ENCODE assay signal across 13 cellular contexts in the genomic region with DNA sequence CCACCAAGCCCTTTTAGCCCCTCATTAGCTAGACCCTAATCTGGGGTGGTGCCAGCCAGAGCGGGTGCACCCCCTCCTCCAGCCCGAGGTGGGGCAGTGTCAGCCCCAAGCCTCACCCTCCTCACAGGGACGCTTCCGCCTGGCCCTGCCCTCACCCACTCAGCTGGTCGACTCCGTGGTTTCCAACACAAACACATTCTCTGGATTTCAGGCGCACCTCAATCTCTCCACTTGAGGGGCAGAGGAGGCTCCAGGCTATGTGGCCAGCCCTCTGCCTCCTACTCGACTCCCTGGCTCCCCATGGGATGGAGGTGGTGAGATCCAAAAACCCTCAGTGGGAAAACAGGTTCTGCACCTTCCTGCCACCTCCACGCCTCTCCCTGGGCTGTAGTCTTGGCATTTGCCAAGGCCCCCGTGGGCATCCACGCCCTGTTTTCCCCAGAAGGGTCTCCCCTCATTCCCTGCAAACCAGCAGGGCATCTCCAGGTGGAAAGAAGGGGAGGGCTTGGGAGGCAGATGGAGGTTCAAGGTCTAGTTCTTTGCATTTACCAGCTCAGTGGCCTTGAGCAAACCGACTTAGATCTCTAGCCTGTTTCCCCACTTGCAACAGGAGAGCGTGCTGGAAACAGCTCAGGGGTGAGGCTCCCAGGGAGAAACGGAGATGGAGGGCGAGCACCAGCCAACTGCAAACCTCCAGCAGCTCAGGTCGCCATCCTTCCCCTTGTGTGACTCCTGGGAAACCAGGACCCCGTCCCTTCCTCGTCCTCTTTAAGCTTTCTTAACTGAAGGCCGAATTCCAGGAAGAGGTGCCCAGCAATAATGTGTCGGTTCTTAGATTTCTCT. TPM values are rescaled to one million over a fixed set of nuclear protein-coding genes. Genes with fewer than 3 reads are reported as not detected.
A peak's percentile ranks its signal among the peaks of the same experiment; 100 is the strongest.
DNase-seq lines count a peak whose midpoint lies in the region; ATAC-seq and TF ChIP-seq lines count a peak whose summit lies in the region.
"Had no signal": no experiment of that assay in that cellular context is flagged by ENCODE, and none has a peak within 500 bp of the region (broad histone marks: within the 10 kb centered on the region; RNA-seq: fewer than 3 reads in every experiment).

No MANE protein-coding gene starts in this region.

- H3K4me1 ChIP-seq in Caco-2 (peaks cover 45% of the 10 kb centered on the region), psoas muscle (peaks cover 43% of the 10 kb centered on the region)

- H3K4me1 Mint-ChIP-seq in Caco-2 (ENCODE audit: low read depth, unreplicated experiment), result peaks cover 48% of the 10 kb centered on the region

- in situ Hi-C loops in GM13976 (cut with MboI; ENCODE audit: low sequenced_read_pairs, unreplicated experiment), result no loop called here

- DNase-seq in Caco-2, result no peak
- DNase-seq in RWPE1 (ENCODE audit: low spot score), result peak; percentile 36
- DNase-seq in Right ventricle myocardium superior, result peak; percentile 61
- DNase-seq in psoas muscle, result peak in 1 of 2 donors; percentile 56
- DNase-seq in GM13976 (ENCODE audit: low spot score), result no peak
- no peak for DNase-seq in GM19240 (ENCODE audit: insufficient read length, low spot score)
- DNase-seq: activated gamma-delta T cell, head of caudate nucleus, NCI-H1694, T-helper 2 cell, testis had no signal

- H3K27ac ChIP-seq in RWPE1 (peak overlapping the region; percentile 52), psoas muscle (peak overlapping the region; percentile 86)

- no peaks in the 10 kb centered on the region for H3K27me3 Mint-ChIP-seq in Caco-2 (ENCODE audit: insufficient read depth, unreplicated experiment)

- no TSS peak for BruUV-seq in Caco-2 (replicated peaks; lab: Mats Ljungman, UMichigan)

- peak overlapping the region; percentile 90 for H3K4me3 Mint-ChIP-seq in Caco-2 (ENCODE audit: unreplicated experiment)

- H3K4me3 ChIP-seq in Caco-2 (ENCODE audit: low read depth, low read length) (peak overlapping the region; percentile 18), psoas muscle (peak overlapping the region; percentile 86)

- H3K36me3 ChIP-seq in Caco-2 (ENCODE audit: control insufficient read depth, insufficient read depth, low read length) (no peaks in the 10 kb centered on the region), psoas muscle (ENCODE audit: insufficient read depth in 1 of 2, low read depth in 1 of 2) (no peaks in the 10 kb centered on the region)

- POLR2A ChIA-PET in Caco-2 (lab: Charles Lee) (no interaction called here), RWPE1 (lab: Yijun Ruan, JAX; ENCODE audit: low non-redundant PET) (interaction anchor here (0.6 to 1.4 kb wide), 4 partner anchors 33 to 74 kb away, joined by 4 to 10 read pairs (median 8); no protein-coding TSS in a partner anchor)

- H3K36me3 Mint-ChIP-seq in Caco-2 (ENCODE audit: insufficient read depth, unreplicated experiment), result peaks cover 23% of the 10 kb centered on the region

- peak overlapping the region; percentile 79 for H3K27ac Mint-ChIP-seq in Caco-2 (ENCODE audit: unreplicated experiment)

- H3K9me3 ChIP-seq in Caco-2 (0 out of 2 replicates have a peak, but pooled peaks cover 4% of the 10 kb centered on the region), psoas muscle (no peaks in the 10 kb centered on the region)
- H3K9me3 ChIP-seq: testis had no signal

- WGBS in psoas muscle, 3 donors, result 21 to 38% (median 26%) methylated on average over 20 of the region's 20 CpGs

- H3K27me3 ChIP-seq in Caco-2 (replicated peaks; ENCODE audit: control insufficient read depth, insufficient read depth, low read length) (no peaks in the 10 kb centered on the region), psoas muscle (ENCODE audit: insufficient read depth in 3 of 3, low read length in 2 of 3) (no peaks in the 10 kb centered on the region)
- H3K27me3 ChIP-seq: testis had no signal

- peaks cover 11% of the 10 kb centered on the region for H3K9me3 Mint-ChIP-seq in Caco-2 (ENCODE audit: unreplicated experiment)

- TF ChIP-seq CTCF in Caco-2 (IDR thresholded peaks at IDR 0.05; ENCODE audit: insufficient read depth in 1 of 2, low read depth in 1 of 2, low read length in 1 of 2, severe bottlenecking in 1 of 2, unreplicated experiment in 1 of 2) (no peak), RWPE1 (conservative IDR thresholded peaks at IDR 0.05; ENCODE audit: low read depth) (no peak), psoas muscle (IDR thresholded peaks at IDR 0.05) (no peak), GM13976 (IDR thresholded peaks at IDR 0.05; ENCODE audit: borderline replicate concordance, control extremely low read depth, extremely low read depth, insufficient read depth, missing control alignments) (no peak)

- peak; percentile 29 for ATAC-seq in Right ventricle myocardium superior (ENCODE audit: poor library complexity)
- ATAC-seq in psoas muscle, result no peak
- ATAC-seq in HG02970 (IDR thresholded peaks at IDR 0.05; ENCODE audit: low FRiP score, unreplicated experiment), result no peak
- no peak for ATAC-seq in HG03280 (IDR thresholded peaks at IDR 0.05; ENCODE audit: unreplicated experiment)

- CTCF ChIA-PET in Caco-2 (lab: Charles Lee) (interaction anchor here (0.6 to 0.8 kb wide), 2 partner anchors 20 to 43 kb away, joined by 3 to 6 read pairs; no protein-coding TSS in a partner anchor), RWPE1 (lab: Yijun Ruan, JAX) (interaction anchor here (0.9 to 1.5 kb wide), 5 partner anchors 15 to 340 kb away, joined by 3 to 7 read pairs (median 3); no protein-coding TSS in a partner anchor)

- intact Hi-C loops in Caco-2 (cut with micrococcal nuclease; ENCODE audit: unreplicated experiment), result no loop called here
- intact Hi-C loops in Right ventricle myocardium superior (cut with DNase I), result loop anchor here (10.0 kb wide), 1 partner anchor 54 kb away; no protein-coding TSS in a partner anchor
- intact Hi-C loops in psoas muscle (cut with DNase I), result loop anchor here (5.0 to 10.0 kb wide), 5 partner anchors 51 to 344 kb away; partner anchors contain the start of gene NUBP1 (in 1 of the 2)

RNA-seq across cellular contexts. Expression of gene EMP2, which starts 1.7 kb away (rescaled TPM):
- total RNA-seq in Caco-2 (2022), result 187 and 198 TPM in 2 replicates
- total RNA-seq in Right ventricle myocardium superior, result 81.0 TPM
- total RNA-seq in psoas muscle, result 10 to 100 TPM; 11.0 to 25.4 (median 17.7) TPM
- polyA plus RNA-seq in psoas muscle, result 10 to 100 TPM in 1 of 3 donors, 1 to 10 TPM in 2; 8.0 to 22.8 (median 9.9) TPM

Comparison
In these comparisons a context has a peak if more than half of its experiments do, and no peak if none do; other contexts are left out.
1. DNase-seq: peak in RWPE1 (single experiment) and Right ventricle myocardium superior (single experiment); none in Caco-2 (0 of 2), GM13976 (single experiment) and GM19240 (single experiment).